ENCODE assay signal across 26 cellular contexts in the genomic region with DNA sequence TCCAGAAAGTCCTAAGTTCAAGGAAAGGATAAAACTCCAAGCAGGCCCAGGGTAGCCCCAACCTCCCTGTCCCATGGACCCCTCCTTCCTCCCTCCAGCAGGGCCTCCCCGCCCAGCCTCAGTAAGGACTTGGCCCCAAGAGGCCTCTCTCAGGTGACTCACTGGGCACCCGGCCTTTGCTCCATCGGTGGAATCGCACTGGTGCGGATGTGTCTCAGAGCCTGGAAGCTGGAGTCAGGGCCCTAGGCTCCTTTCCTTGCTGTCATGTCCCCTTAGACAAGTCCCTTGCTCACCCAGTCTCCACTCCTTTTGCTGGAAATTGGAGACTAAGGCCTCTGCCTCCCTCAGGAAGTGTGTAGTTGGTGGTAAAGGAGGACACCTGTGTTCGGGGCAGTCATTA.
"Had no signal": no experiment of that assay in that cellular context is flagged by ENCODE, and none has a peak within 500 bp of the region (broad histone marks: within the 10 kb centered on the region; RNA-seq: fewer than 3 reads in every experiment).

No MANE protein-coding gene starts in this region.

- H3K4me1 ChIP-seq: parathyroid adenoma, psoas muscle, right lobe of liver, sigmoid colon, suprapubic skin, tibial artery, transverse colon, upper lobe of right lung, uterus had no signal

- H3K9me3 ChIP-seq: ovary, psoas muscle, right lobe of liver, suprapubic skin, testis, upper lobe of right lung, uterus had no signal

- H3K27me3 ChIP-seq: ovary, right lobe of liver, sigmoid colon, suprapubic skin, testis, tibial artery, transverse colon, upper lobe of right lung, uterus had no signal

- ATAC-seq: naive thymus-derived CD8-positive, alpha-beta T cell; natural killer cell treated with Interleukin-12 subunit alpha and Interleukin-12 subunit beta and Interleukin-15 and Interleukin-18, amount 100 ng/mL, for 72 hours; psoas muscle; right cardiac atrium; right lobe of liver; stimulated activated memory B cell treated with anti-CD40 and anti-IgM and Interleukin-4, amounts not matched to agents 10 μg/mL and 1 μg/mL and 100 μg/mL, for 72 hours; stimulated activated naive CD8-positive, alpha-beta T cell treated with anti-CD3 and anti-CD28 coated beads, Interleukin-15, amount 100 ng/mL, for 72 hours; stimulated activated naive CD8-positive, alpha-beta T cell treated with anti-CD3 and anti-CD28 coated beads, Interleukin-15, Interleukin-2, amounts not matched to agents 100 U/mL and 50 U/mL, for 24 hours; upper lobe of right lung had no signal

- H2AFZ ChIP-seq: parathyroid adenoma had no signal

- H3K79me2 ChIP-seq: parathyroid adenoma had no signal

- H3K4me3 ChIP-seq: ovary, psoas muscle, right lobe of liver, sigmoid colon, suprapubic skin, testis, tibial artery, transverse colon, upper lobe of right lung, uterus had no signal

- H3K27ac ChIP-seq: ovary, parathyroid adenoma, psoas muscle, right lobe of liver, sigmoid colon, suprapubic skin, testis, tibial artery, transverse colon, upper lobe of right lung, uterus had no signal

- H3K9ac ChIP-seq: parathyroid adenoma had no signal

- DNase-seq: naive thymus-derived CD8-positive, alpha-beta T cell; nephron progenitor cell; occipital lobe; ovary; psoas muscle; right cardiac atrium; right lobe of liver; sigmoid colon; small intestine; stimulated activated CD4-positive, alpha-beta T cell treated with anti-CD3 and anti-CD28 coated beads, Interleukin-15, amount 100 ng/mL, for 24 hours; stimulated activated CD4-positive, alpha-beta T cell treated with anti-CD3 and anti-CD28 coated beads, Interleukin-2, amount 100 ng/mL, for 24 hours; stimulated activated CD4-positive, alpha-beta T cell treated with anti-CD3 and anti-CD28 coated beads, Interleukin-2, amount 100 ng/mL, for 48 hours; stimulated activated CD4-positive, alpha-beta T cell treated with anti-CD3 and anti-CD28 coated beads, Interleukin-4, amount 100 ng/mL, for 24 hours; stimulated activated naive CD4-positive, alpha-beta T cell; stimulated activated naive CD8-positive, alpha-beta T cell treated with anti-CD3 and anti-CD28 coated beads, Interleukin-15, amount 100 ng/mL, for 72 hours; stimulated activated naive CD8-positive, alpha-beta T cell treated with anti-CD3 and anti-CD28 coated beads, Interleukin-15, Interleukin-2, amounts not matched to agents 100 U/mL and 50 U/mL, for 24 hours; substantia nigra; testis; tibial artery; transverse colon; upper lobe of right lung; uterus had no signal

- H3K36me3 ChIP-seq: ovary, right lobe of liver, sigmoid colon, suprapubic skin, tibial artery, transverse colon, upper lobe of right lung, uterus had no signal
